ENCODE assay signal across 10 cellular contexts in genomic region chr10:4806534-4806933, GRCh38. TPM values are rescaled to one million over a fixed set of nuclear protein-coding genes. Genes with fewer than 3 reads are reported as not detected.
"Had no signal": no experiment of that assay in that cellular context is flagged by ENCODE, and none has a peak within 500 bp of the region (broad histone marks: within the 10 kb centered on the region; RNA-seq: fewer than 3 reads in every experiment).

No MANE protein-coding gene starts in this region.

- H2AFZ ChIP-seq: GM23248 had no signal

- H3K27ac ChIP-seq: HL-60 had no signal

- H3K9ac ChIP-seq: GM23248 had no signal

- DNase-seq: GM23248, GOT3, H7 had no signal

- H3K36me3 ChIP-seq: HAP-1 had no signal

- ATAC-seq: HCT116, HepG2, K562 had no signal

- H3K4me3 ChIP-seq: GM23248, HAP-1, K562 had no signal

- H3K9me3 ChIP-seq: HAP-1 had no signal

- H3K4me1 ChIP-seq: HAP-1 had no signal

RNA-seq across cellular contexts. Expression of gene AKR1E2, which starts 19.5 kb away (rescaled TPM):
- total RNA-seq: H4, HepG2, HT1080 had no signal
